20 cellular contexts compared by ENCODE assay signal in the genomic region with DNA sequence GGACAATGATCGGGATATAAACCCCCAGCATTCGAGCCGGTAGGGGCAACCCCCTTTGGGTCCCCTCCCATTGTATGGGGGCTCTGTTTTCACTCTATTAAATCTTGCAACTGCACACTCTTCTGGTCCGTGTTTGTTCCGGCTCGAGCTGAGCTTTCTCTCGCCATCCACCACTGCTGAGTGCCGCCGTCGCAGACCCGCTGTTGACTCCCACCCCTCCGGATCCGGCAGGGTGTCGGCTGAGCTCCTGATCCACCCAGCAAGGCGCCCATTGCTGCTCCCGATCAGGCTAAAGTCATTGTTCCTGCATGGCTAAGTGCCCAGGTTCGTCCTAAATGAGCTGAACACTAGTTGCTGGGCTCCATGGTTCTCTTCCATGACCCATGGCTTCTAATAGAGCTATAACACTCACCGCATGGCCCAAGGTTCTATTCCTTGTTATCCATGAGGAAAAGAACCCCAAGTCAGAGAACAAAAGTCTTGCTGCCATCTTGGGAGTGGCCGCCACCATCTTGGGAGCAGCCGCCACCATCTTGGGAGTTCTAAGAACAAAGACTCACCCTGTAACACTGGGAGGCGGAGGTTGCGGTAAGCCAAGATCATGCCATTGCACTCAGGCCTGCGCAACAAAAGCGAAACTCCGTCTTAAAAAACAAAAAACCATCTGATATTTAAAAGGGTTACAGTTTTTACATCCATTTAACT. TPM values are rescaled to one million over a fixed set of nuclear protein-coding genes. Genes with fewer than 3 reads are reported as not detected.
DNase-seq lines count a peak whose midpoint lies in the region; ATAC-seq, FAIRE-seq and TF ChIP-seq lines count a peak whose summit lies in the region.
"Had no signal": no experiment of that assay in that cellular context is flagged by ENCODE, and none has a peak within 500 bp of the region (broad histone marks: within the 10 kb centered on the region; RNA-seq: fewer than 3 reads in every experiment).

No MANE protein-coding gene starts in this region.

- H3K4ac ChIP-seq in trophoblast cell (ENCODE audit: low read depth, low read length) = no peak overlapping the region

- CTCF ChIA-PET in K562 (lab: Yijun Ruan, JAX; ENCODE audit: low intra/inter-chr PET ratio) = no interaction called here

- no peak overlapping the region for H3K18ac ChIP-seq in trophoblast cell (ENCODE audit: low read length)

- H3K9me3 ChIP-seq in K562 (replicated peaks; ENCODE audit: control insufficient read depth, insufficient read depth, low read depth, low read length) (no peaks in the 10 kb centered on the region), trophoblast cell (ENCODE audit: insufficient read depth, low read depth, low read length) (no peaks in the 10 kb centered on the region)
- H3K9me3 ChIP-seq: BLaER1, HAP-1 had no signal

- whole genome bisulfite sequencing in K562 (ENCODE audit: insufficient coverage, low coverage, missing lambda C conversion rate) = 76% methylated on average over 20 of the region's 25 CpGs
- WGBS in trophoblast cell (ENCODE audit: extremely low coverage, insufficient coverage, insufficient read length) = no CpG with 5 or more reads among the region's 25 CpGs

- BruUV-seq in K562 (replicated peaks; lab: Mats Ljungman, UMichigan) = no TSS peak

- H3K27me3 ChIP-seq in K562 (ENCODE audit: control insufficient read depth in 2 of 2, insufficient read depth in 2 of 2, low read length in 2 of 2) (no peaks in the 10 kb centered on the region), trophoblast cell (ENCODE audit: insufficient read depth, low read length) (no peaks in the 10 kb centered on the region)
- H3K27me3 ChIP-seq: BLaER1 had no signal

- H2AFZ ChIP-seq in K562 (ENCODE audit: low read depth, low read length) (peak overlapping the region; percentile 35; the same call in 1 of the 2 replicates), trophoblast cell (ENCODE audit: insufficient read depth, low read length, poor library complexity) (no peak overlapping the region)

- no peak overlapping the region for H4K91ac ChIP-seq in trophoblast cell (ENCODE audit: low read depth, low read length)

- TF ChIP-seq RAD21 in K562 (CRISPR knock-in tag; conservative IDR thresholded peaks at IDR 0.05 in 1 of 2, IDR thresholded peaks at IDR 0.05 in 1 of 2) = no peak

- H3K9ac ChIP-seq in K562 (ENCODE audit: insufficient read depth in 1 of 2, low read depth in 2 of 2, low read length in 2 of 2) = no peak overlapping the region
- no peak overlapping the region for H3K9ac ChIP-seq in trophoblast cell (ENCODE audit: low read length)
- H3K9ac ChIP-seq: BLaER1 had no signal

- H2BK5ac ChIP-seq in trophoblast cell (ENCODE audit: low read depth, low read length, poor library complexity) = no peak overlapping the region

- TF ChIP-seq POLR2A in K562 (conservative IDR thresholded peaks at IDR 0.05) = no peak

- peaks cover 4 to 7% of the 10 kb centered on the region in 2 experiments; a peak in 3 of 5 replicates for H3K4me1 ChIP-seq in K562 (replicated peaks in 1 of 2; ENCODE audit: control insufficient read depth in 2 of 2, insufficient read depth in 2 of 2, low read length in 2 of 2)
- no peaks in the 10 kb centered on the region for H3K4me1 ChIP-seq in trophoblast cell (ENCODE audit: control insufficient read depth in 1 of 2, insufficient read depth in 2 of 2, low read length in 2 of 2)
- H3K4me1 ChIP-seq: BLaER1, HAP-1 had no signal

- no peak for TF ChIP-seq EP300 in K562 (IDR thresholded peaks at IDR 0.05; ENCODE audit: low read length)

- POLR2A ChIA-PET in K562 (lab: Yijun Ruan, JAX) = interaction anchor here (0.7 kb wide), 1 partner anchor 11 kb away, joined by 3 read pairs; a partner anchor contains a TSS

- ATAC-seq in K562 = no peak

- TF ChIP-seq CTCF in K562 (IDR thresholded peaks at IDR 0.05 in 2 of 3, conservative IDR thresholded peaks at IDR 0.05 in 1 of 3; ENCODE audit: insufficient read depth in 2 of 3, low read depth in 1 of 3, low read length in 3 of 3) = no peak

- H3K36me3 ChIP-seq in K562 (ENCODE audit: control insufficient read depth, insufficient read depth, low read length) = no peaks in the 10 kb centered on the region
- no peaks in the 10 kb centered on the region for H3K36me3 ChIP-seq in trophoblast cell (ENCODE audit: control insufficient read depth in 1 of 2, insufficient read depth in 2 of 2, low read length in 2 of 2)
- H3K36me3 ChIP-seq: BLaER1, HAP-1 had no signal

- H3K79me2 ChIP-seq in K562 (ENCODE audit: control insufficient read depth, insufficient read depth, low read length) (no peaks in the 10 kb centered on the region), trophoblast cell (ENCODE audit: control insufficient read depth, insufficient read depth, low read length, poor library complexity) (no peaks in the 10 kb centered on the region)

- H3K4me3 ChIP-seq in K562 (no peak overlapping the region), trophoblast cell (ENCODE audit: low read depth, low read length) (no peak overlapping the region)
- H3K4me3 ChIP-seq: BLaER1, HAP-1 had no signal

- no peak overlapping the region for H3K4me2 ChIP-seq in K562 (ENCODE audit: insufficient read depth, low read length)
- no peak overlapping the region for H3K4me2 ChIP-seq in trophoblast cell (ENCODE audit: low read length)
- H3K4me2 ChIP-seq: BLaER1 had no signal

- peaks cover 2% of the 10 kb centered on the region for H3K79me1 ChIP-seq in trophoblast cell (ENCODE audit: low read length)

- H3K9me1 ChIP-seq in K562 (ENCODE audit: control insufficient read depth, insufficient read depth, low read length) = no peaks in the 10 kb centered on the region

- FAIRE-seq in K562 (lab: Jason Lieb, UNC) (no peak), frontal cortex (lab: Jason Lieb, UNC) (no peak)
- FAIRE-seq: A204.1, GM12891, GM18507 had no signal

- H3K23ac ChIP-seq in trophoblast cell (ENCODE audit: low read length) = no peak overlapping the region

- peak overlapping the region; percentile 50 for H4K12ac ChIP-seq in trophoblast cell (ENCODE audit: low read depth, low read length)

- in situ Hi-C loops in K562 (cut with MboI) = no loop called here

- no peaks in the 10 kb centered on the region for H4K20me1 ChIP-seq in K562 (replicated peaks; ENCODE audit: control insufficient read depth, insufficient read depth, low read length)
- H4K20me1 ChIP-seq: BLaER1 had no signal

- H3K14ac ChIP-seq in trophoblast cell (ENCODE audit: low read length) = no peak overlapping the region

- H3K27ac ChIP-seq in K562 (ENCODE audit: extremely low read depth, low read depth, low read length) (no peak overlapping the region), trophoblast cell (ENCODE audit: low read depth, low read length) (no peak overlapping the region)
- H3K27ac ChIP-seq: 22Rv1, BLaER1 had no signal

- H4K8ac ChIP-seq in trophoblast cell (ENCODE audit: low read depth, low read length) = no peak overlapping the region

- DNase-seq in NCI-H526 (lab: John Stamatoyannopoulos, UW) = peak; percentile 30 to 78
- no peak for DNase-seq in NCI-H526 treated with DMSO at 0.1 percent for 48 hours (lab: John Stamatoyannopoulos, UW)
- DNase-seq in K562 (ENCODE audit: extremely low read depth in 1 of 4, low spot score in 3 of 4) = no peak
- no peak for DNase-seq in trophoblast cell
- no peak for DNase-seq in COR-L47 (lab: John Stamatoyannopoulos, UW)
- DNase-seq in activated T-cell treated with anti-CD3 and anti-CD28 coated beads for 4 hours = no peak
- no peak for DNase-seq in frontal cortex (ENCODE audit: low spot score in 2 of 2)
- DNase-seq: Calu3; CD4-positive, alpha-beta T cell; CD8-positive, alpha-beta memory T cell; DMS53; DMS79 treated with DMSO at 0.1 percent for 48 hours; GF-D8; HFFc6 had no signal

- no peak overlapping the region for H2BK12ac ChIP-seq in trophoblast cell (ENCODE audit: low read length)

- intact Hi-C loops in K562 (cut with micrococcal nuclease) = no loop called here

- H2AK5ac ChIP-seq in trophoblast cell (ENCODE audit: low read length) = no peak overlapping the region

- no peak overlapping the region for H2BK120ac ChIP-seq in trophoblast cell (ENCODE audit: insufficient read depth, low read length, poor library complexity)

TF ChIP-seq in K562, 482 proteins besides CTCF, POLR2A, EP300 and RAD21 (continues in another document):
- TF ChIP-seq, protein P1, sequence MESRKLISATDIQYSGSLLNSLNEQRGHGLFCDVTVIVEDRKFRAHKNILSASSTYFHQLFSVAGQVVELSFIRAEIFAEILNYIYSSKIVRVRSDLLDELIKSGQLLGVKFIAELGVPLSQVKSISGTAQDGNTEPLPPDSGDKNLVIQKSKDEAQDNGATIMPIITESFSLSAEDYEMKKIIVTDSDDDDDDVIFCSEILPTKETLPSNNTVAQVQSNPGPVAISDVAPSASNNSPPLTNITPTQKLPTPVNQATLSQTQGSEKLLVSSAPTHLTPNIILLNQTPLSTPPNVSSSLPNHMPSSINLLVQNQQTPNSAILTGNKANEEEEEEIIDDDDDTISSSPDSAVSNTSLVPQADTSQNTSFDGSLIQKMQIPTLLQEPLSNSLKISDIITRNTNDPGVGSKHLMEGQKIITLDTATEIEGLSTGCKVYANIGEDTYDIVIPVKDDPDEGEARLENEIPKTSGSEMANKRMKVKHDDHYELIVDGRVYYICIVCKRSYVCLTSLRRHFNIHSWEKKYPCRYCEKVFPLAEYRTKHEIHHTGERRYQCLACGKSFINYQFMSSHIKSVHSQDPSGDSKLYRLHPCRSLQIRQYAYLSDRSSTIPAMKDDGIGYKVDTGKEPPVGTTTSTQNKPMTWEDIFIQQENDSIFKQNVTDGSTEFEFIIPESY (CRISPR knock-in tag; IDR thresholded peaks at IDR 0.05) = peak; percentile 43; the same call in 1 of the 2 replicates

RNA-seq across cellular contexts. Expression of a gene that starts 11.2 kb away (rescaled TPM):
- 6.6 and 16.1 TPM in 2 replicates for total RNA-seq in K562 (2011; cell fraction: chromatin; rRNA removed; ENCODE audit: low replicate concordance)
- 3.9 and 4.3 TPM in 2 replicates for total RNA-seq in K562 (2011; cell fraction: nucleolus; rRNA removed)
- 5.9 and 9.0 TPM in 2 replicates for total RNA-seq in K562 (2011; cell fraction: nucleoplasm; rRNA removed)
- total RNA-seq in K562 (2014; rRNA removed) (3.8 and 5.4 TPM in 2 replicates), K562 (2014; rRNA removed; fragmentation: Illumina TruSeq; extraction: Trizol) (4.4 and 4.7 TPM in 2 replicates), K562 (2015; rRNA removed; fragmentation: Illumina TruSeq; extraction: Trizol) (2.9 and 3.6 TPM in 2 replicates), K562 (2021) (5.5 and 6.1 TPM in 2 replicates), frontal cortex (1.2 TPM)
- polyA plus RNA-seq in K562 (2011; rRNA removed) (5.9 and 6.4 TPM in 2 replicates), K562 (2014; fragmentation: Illumina TruSeq; extraction: Trizol) (4.3 and 4.8 TPM in 2 replicates), K562 (2014; fragmentation: Nextera tagmentation; extraction: Ambion mirVana) (1 to 10 TPM; 4.1 to 5.5 TPM), K562 (2014; rRNA removed) (4.9 and 6.1 TPM in 2 replicates)
- 1.8 and 4.2 TPM in 2 replicates for polyA plus RNA-seq in K562 (2011; cell fraction: cytosol; rRNA removed)
- polyA plus RNA-seq in K562 (2011; cell fraction: nucleus; rRNA removed) = 3.4 and 3.6 TPM in 2 replicates
- 4.7 and 5.2 TPM in 2 replicates for polyA plus RNA-seq in K562 (2012)
- 9.9 and 18.0 TPM in 2 replicates for polyA minus RNA-seq in K562 (2011; rRNA and poly(A)+ RNA removed)
- polyA minus RNA-seq in K562 (2011; cell fraction: cytosol; rRNA and poly(A)+ RNA removed) = 5.8 and 7.4 TPM in 2 replicates
- polyA minus RNA-seq in K562 (2011; cell fraction: nucleus; rRNA and poly(A)+ RNA removed) = 8.2 and 12.9 TPM in 2 replicates
- 0.56 and 0.78 TPM in 2 replicates for polyA plus RNA-seq in trophoblast cell (2013)

Comparison
In these comparisons a context has a peak if more than half of its experiments do, and no peak if none do; other contexts are left out.
1. DNase-seq: peak in NCI-H526 (2 of 2); none in NCI-H526 treated with DMSO at 0.1 percent for 48 hours (single experiment), K562 (0 of 4), trophoblast cell (0 of 2), COR-L47 (single experiment), activated T-cell treated with anti-CD3 and anti-CD28 coated beads for 4 hours (single experiment) and frontal cortex (0 of 2).